ENCODE assay signal across 19 cellular contexts in genomic region chr7:99848420-99849216, GRCh38. TPM values are rescaled to one million over a fixed set of nuclear protein-coding genes. Genes with fewer than 3 reads are reported as not detected.
DNase-seq lines count a peak whose midpoint lies in the region; ATAC-seq and FAIRE-seq lines count a peak whose summit lies in the region.
"Had no signal": no experiment of that assay in that cellular context is flagged by ENCODE, and none has a peak within 500 bp of the region (broad histone marks: within the 10 kb centered on the region; RNA-seq: fewer than 3 reads in every experiment).

No MANE protein-coding gene starts in this region.

- H3K4me1 ChIP-seq in small intestine (ENCODE audit: control insufficient read depth in 2 of 2, insufficient read depth in 1 of 2, low read depth in 1 of 2, low read length in 1 of 2) = no peaks in the 10 kb centered on the region

- ATAC-seq in left colon = peak; percentile 96
- ATAC-seq in HG03135 (IDR thresholded peaks at IDR 0.05; ENCODE audit: unreplicated experiment) = no peak
- ATAC-seq: CD8-positive, alpha-beta T cell; HCT116 had no signal

- WGBS in small intestine, 3 donors = 12 to 54% (median 35%) methylated on average over 6 of the region's 6 CpGs

- intact Hi-C loops in left colon (cut with DNase I, micrococcal nuclease) = no loop called here

- DNase-seq in NCI-H748 (lab: John Stamatoyannopoulos, UW; ENCODE audit: unreplicated experiment) (peak; percentile 35), NCI-H748 treated with DMSO at 0.1 percent for 48 hours (lab: John Stamatoyannopoulos, UW) (no peak), left colon (peak; percentile 10 to 33), small intestine (peak; percentile 81), DMS79 treated with DMSO at 0.1 percent for 48 hours (lab: John Stamatoyannopoulos, UW) (no peak), SKM-1 treated with dmso at 0.1 percent for 144 hours (lab: John Stamatoyannopoulos, UW; ENCODE audit: unreplicated experiment) (no peak), foreskin melanocyte (no peak)
- DNase-seq: CD8-positive, alpha-beta T cell; COR-L47; GM23248; IMR-90 had no signal

- H3K27me3 ChIP-seq in small intestine (ENCODE audit: control insufficient read depth in 2 of 2, insufficient read depth in 2 of 2, low read length in 2 of 2) = no peaks in the 10 kb centered on the region

- no peak for FAIRE-seq in small intestine (lab: Jason Lieb, UNC)
- FAIRE-seq: D721Med, H54 had no signal

- no peak overlapping the region for H3K27ac ChIP-seq in small intestine (ENCODE audit: low read depth in 1 of 2, low read length in 1 of 2)
- H3K27ac ChIP-seq: 22Rv1, GM23248 had no signal

- no peak overlapping the region for H3K4me3 ChIP-seq in small intestine (ENCODE audit: low read depth in 1 of 2, low read length in 2 of 2)
- H3K4me3 ChIP-seq: GM23248 had no signal

- H3K36me3 ChIP-seq in small intestine (ENCODE audit: control insufficient read depth in 2 of 2, insufficient read depth in 2 of 2, low read length in 2 of 2) = no peaks in the 10 kb centered on the region

- no peaks in the 10 kb centered on the region for H3K9me3 ChIP-seq in small intestine (ENCODE audit: control insufficient read depth, low read depth)

RNA-seq across cellular contexts. Expression of gene CYP3A43, which starts 20.8 kb away (rescaled TPM):
- total RNA-seq in left colon = not detected
- polyA plus RNA-seq in small intestine = not detected
- total RNA-seq: A673; CD8-positive, alpha-beta T cell; GM23248; IMR-90 had no signal
- polyA plus RNA-seq: BJ, CD14-positive monocyte, GM23248, IMR-90 had no signal

RNA-seq across cellular contexts. Expression of gene OR2AE1, which starts 28.2 kb away (rescaled TPM):
- not detected for total RNA-seq in left colon
- polyA plus RNA-seq in small intestine = under 1 TPM in 1 of 3 donors, not detected in 2; 0.09 TPM
- total RNA-seq: A673, GM23248 had no signal
- polyA plus RNA-seq: BJ, CD14-positive monocyte, GM23248 had no signal

Comparison
In these comparisons a context has a peak if more than half of its experiments do, and no peak if none do; other contexts are left out.
1. DNase-seq: peak in NCI-H748 (single experiment), left colon (2 of 2) and small intestine (single experiment); none in NCI-H748 treated with DMSO at 0.1 percent for 48 hours (single experiment), DMS79 treated with DMSO at 0.1 percent for 48 hours (single experiment), SKM-1 treated with dmso at 0.1 percent for 144 hours (single experiment) and foreskin melanocyte (single experiment).